8 cellular contexts compared by ENCODE assay signal in the genomic region with DNA sequence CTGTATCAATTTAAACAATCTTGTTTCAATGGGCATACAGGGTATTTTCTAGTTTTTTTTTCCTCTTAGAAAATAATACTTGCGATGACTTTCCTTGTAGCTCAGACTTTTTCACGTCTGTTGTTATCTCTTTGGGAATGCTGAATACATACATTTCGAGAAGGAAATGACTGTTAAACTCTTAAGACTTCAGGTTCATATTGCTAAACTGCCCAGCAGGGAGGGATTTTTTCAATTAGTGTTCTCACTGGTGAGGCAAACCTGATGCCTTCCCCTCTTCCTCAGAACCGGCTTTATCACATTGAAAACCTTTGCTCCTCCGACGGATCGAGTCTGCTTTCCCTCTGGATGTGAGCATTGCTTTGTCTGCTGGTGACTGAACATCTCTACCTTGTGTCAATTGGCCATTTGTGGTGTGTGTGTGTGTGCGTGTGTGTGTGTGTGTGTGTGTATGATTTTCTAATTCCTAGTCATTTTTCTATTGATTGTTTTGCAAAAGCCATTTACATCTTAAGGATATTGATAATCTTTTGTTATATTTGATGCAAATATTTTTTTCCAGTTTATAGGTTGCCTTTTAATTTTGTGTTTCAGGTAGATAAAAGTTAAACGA. TPM values are rescaled to one million over a fixed set of nuclear protein-coding genes. Genes with fewer than 3 reads are reported as not detected.
DNase-seq lines count a peak whose midpoint lies in the region; ATAC-seq, FAIRE-seq and TF ChIP-seq lines count a peak whose summit lies in the region.

No MANE protein-coding gene starts in this region.

- peak overlapping the region; percentile 94 for H3K4me2 ChIP-seq in astrocyte (ENCODE audit: low read length)

- H3K9ac ChIP-seq in astrocyte (ENCODE audit: low read length): peak overlapping the region; percentile 96

- H3K4me1 ChIP-seq in astrocyte (ENCODE audit: insufficient read depth, low read length) (peaks cover 35% of the 10 kb centered on the region), left lung (peaks cover 30 to 76% of the 10 kb centered on the region in 2 donors), thyroid gland (peaks cover 21 to 22% of the 10 kb centered on the region in 2 donors)

- peak in 1 of 2 donors; percentile 32 for TF ChIP-seq POLR2A in thyroid gland (IDR thresholded peaks at IDR 0.05)

- H3K27ac ChIP-seq in astrocyte (ENCODE audit: low read depth, low read length): peak overlapping the region; percentile 100
- peak overlapping the region; percentile 99 to 100 for H3K27ac ChIP-seq in left lung
- peak overlapping the region; percentile 98 to 100 (median 100) for H3K27ac ChIP-seq in thyroid gland

- H3K9me3 ChIP-seq in astrocyte (ENCODE audit: insufficient read depth, low read depth, low read length): no peaks in the 10 kb centered on the region
- H3K9me3 ChIP-seq in left lung: no peaks in the 10 kb centered on the region
- no peaks in the 10 kb centered on the region for H3K9me3 ChIP-seq in thyroid gland

- no peaks in the 10 kb centered on the region for H3K27me3 Mint-ChIP-seq in astrocyte (ENCODE audit: low read depth, unreplicated experiment)

- H3K4me3 ChIP-seq in astrocyte (ENCODE audit: insufficient read depth, low read depth, low read length) (peak overlapping the region; percentile 95), left lung (peak overlapping the region in 1 of 2 donors; percentile 80), thyroid gland (replicated peaks in 1 of 3) (peak overlapping the region in 2 of 3 donors; percentile 85 to 94)

- H3K27me3 ChIP-seq in astrocyte (ENCODE audit: insufficient read depth, low read length) (no peaks in the 10 kb centered on the region), left lung (no peaks in the 10 kb centered on the region), thyroid gland (no peaks in the 10 kb centered on the region)

- TF ChIP-seq CTCF in astrocyte (IDR thresholded peaks at IDR 0.05; ENCODE audit: insufficient read depth, low read depth, low read length) (no peak), left lung (IDR thresholded peaks at IDR 0.05) (no peak), thyroid gland (IDR thresholded peaks at IDR 0.05) (no peak)

- no peak overlapping the region for H2AFZ ChIP-seq in astrocyte (ENCODE audit: low read depth, low read length)

- FAIRE-seq in astrocyte (lab: Jason Lieb, UNC): no peak
- no peak for FAIRE-seq in frontal cortex (lab: Jason Lieb, UNC)

- H4K20me1 ChIP-seq in astrocyte (ENCODE audit: insufficient read depth, low read length): peaks cover 100% of the 10 kb centered on the region

- peak overlapping the region; percentile 88 for H3K27ac Mint-ChIP-seq in astrocyte (ENCODE audit: unreplicated experiment)

- peak; percentile 78 for DNase-seq in EH (ENCODE audit: low read depth)
- DNase-seq in NCI-H226: peak; percentile 52
- peak; percentile 66 for DNase-seq in astrocyte (ENCODE audit: low read depth)
- DNase-seq in left lung: peak in 1 of 2 donors; percentile 38
- DNase-seq in thyroid gland: peak in 1 of 2 donors; percentile 47
- no peak for DNase-seq in frontal cortex (ENCODE audit: low spot score in 2 of 2)

- H3K79me2 ChIP-seq in astrocyte (ENCODE audit: insufficient read depth, low read length): peaks cover 99% of the 10 kb centered on the region

- ATAC-seq in left lung (peak; percentile 1), HG02798 (IDR thresholded peaks at IDR 0.05; ENCODE audit: poor library complexity, unreplicated experiment) (no peak), HG03108 (IDR thresholded peaks at IDR 0.05; ENCODE audit: unreplicated experiment) (no peak)

- peaks cover 6% of the 10 kb centered on the region for H3K36me3 Mint-ChIP-seq in astrocyte (ENCODE audit: low read depth, unreplicated experiment)

- intact Hi-C loops in left lung (cut with DNase I): no loop called here
- intact Hi-C loops in thyroid gland (cut with DNase I): no loop called here

- peaks cover 1% of the 10 kb centered on the region for H3K9me3 Mint-ChIP-seq in astrocyte (ENCODE audit: unreplicated experiment)

- peak overlapping the region; percentile 92 for H3K4me3 Mint-ChIP-seq in astrocyte (ENCODE audit: unreplicated experiment)

- H3K36me3 ChIP-seq in astrocyte (ENCODE audit: insufficient read depth, low read length): peaks cover 23% of the 10 kb centered on the region
- H3K36me3 ChIP-seq in left lung: peaks cover under 1 to 62% of the 10 kb centered on the region in 2 donors
- peaks cover 34 to 45% of the 10 kb centered on the region in 2 donors for H3K36me3 ChIP-seq in thyroid gland

- WGBS in thyroid gland, 2 donors: 10 to 17% methylated on average over 9 of the region's 9 CpGs

- peaks cover 56% of the 10 kb centered on the region for H3K4me1 Mint-ChIP-seq in astrocyte (ENCODE audit: low read depth, unreplicated experiment)

RNA-seq across cellular contexts. Expression of a gene that starts 6.6 kb away (rescaled TPM):
- total RNA-seq in astrocyte (202 and 317 TPM in 2 replicates), left lung (1,000 to 10,000 TPM; 1,146 to 1,441 TPM), thyroid gland (1,000 to 10,000 TPM in 1 of 4 donors, 100 to 1,000 TPM in 3; 195 to 1,623 (median 652) TPM), frontal cortex (1.6 TPM)

RNA-seq across cellular contexts. Expression of a gene that starts 42.7 kb away (rescaled TPM):
- total RNA-seq in astrocyte (61.2 and 76.3 TPM in 2 replicates), left lung (10 to 100 TPM; 31.7 to 31.9 TPM), thyroid gland (10 to 100 TPM; 22.5 to 44.9 (median 31.0) TPM), frontal cortex (8.2 TPM)

RNA-seq across cellular contexts. Expression of a gene that starts 46.7 kb away (rescaled TPM):
- total RNA-seq in astrocyte (1.9 and 2.6 TPM in 2 replicates), left lung (1 to 10 TPM; 8.4 to 9.8 TPM), thyroid gland (10 to 100 TPM; 13.0 to 28.0 (median 20.9) TPM), frontal cortex (0.41 TPM)

Comparison
In these comparisons a context has a peak if more than half of its experiments do, and no peak if none do; other contexts are left out.
1. DNase-seq: peak in EH (single experiment), NCI-H226 (single experiment) and astrocyte (single experiment); none in frontal cortex (0 of 2).
2. RNA of a gene that starts 6.6 kb away (total RNA-seq): 1,146 to 1,441 TPM in left lung, 195 to 1,623 TPM in thyroid gland and 202 to 317 TPM in astrocyte; 1.6 TPM in frontal cortex (single experiment); every median in the first group is over 10 times any median in the second.
3. Peak in every context shown above with its lines, with median percentiles within 50 percentile points of each other: H3K27ac ChIP-seq.